In the genomic region with DNA sequence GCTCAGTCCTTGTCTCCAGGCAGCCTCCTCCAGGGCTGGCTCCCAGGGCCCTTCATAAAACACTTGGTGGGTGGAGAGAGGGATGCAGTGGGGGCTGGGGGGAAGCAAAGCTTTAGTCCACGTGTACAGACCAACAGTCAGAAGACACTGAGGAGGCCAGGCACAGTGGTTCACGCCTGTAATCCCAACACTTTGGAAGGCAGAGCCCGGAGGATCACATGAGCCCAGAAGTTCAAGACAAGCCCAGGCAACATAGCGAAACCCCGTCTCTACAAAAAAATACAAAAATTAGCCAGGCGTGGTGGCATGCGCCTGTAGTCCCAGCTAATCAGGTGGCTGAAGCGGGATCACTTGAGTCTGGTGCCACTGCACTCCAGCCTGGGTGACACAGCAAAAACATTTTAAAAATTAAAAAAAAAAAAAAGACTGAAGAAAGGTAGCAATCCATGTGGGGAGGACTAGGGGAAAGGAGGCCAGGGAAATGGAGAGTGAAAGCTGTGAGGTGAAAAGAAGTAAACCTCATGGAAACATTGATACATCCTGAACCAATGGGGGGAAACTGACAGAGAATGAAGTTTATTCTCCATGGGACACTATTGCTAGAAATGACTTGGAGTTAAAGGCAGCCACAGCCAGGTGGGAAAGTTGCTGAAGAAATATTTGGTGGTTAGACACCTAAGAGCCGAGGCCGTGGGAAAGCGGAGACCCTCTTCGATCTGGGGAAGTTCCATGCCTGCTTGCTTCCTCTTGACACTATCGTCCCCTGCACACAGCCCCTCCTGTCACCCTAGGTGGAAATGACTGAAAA, we compare ENCODE assay signal across 12 cellular contexts. TPM values are rescaled to one million over a fixed set of nuclear protein-coding genes. Genes with fewer than 3 reads are reported as not detected.
DNase-seq lines count a peak whose midpoint lies in the region; ATAC-seq and TF ChIP-seq lines count a peak whose summit lies in the region.
"Had no signal": no experiment of that assay in that cellular context is flagged by ENCODE, and none has a peak within 500 bp of the region (broad histone marks: within the 10 kb centered on the region; RNA-seq: fewer than 3 reads in every experiment).

No MANE protein-coding gene starts in this region.

- CTCF ChIA-PET in Caco-2 (lab: Charles Lee) (interaction anchor here (0.6 to 1.5 kb wide), 6 partner anchors 15 to 188 kb away, joined by 3 to 5 read pairs (median 3); a partner anchor contains a TSS), T-cell (lab: Charles Lee) (interaction anchor here (0.5 to 1.7 kb wide), 5 partner anchors 16 to 186 kb away, joined by 3 to 6 read pairs (median 3); no protein-coding TSS in a partner anchor)

- DNase-seq in NCI-H1417 (lab: John Stamatoyannopoulos, UW) (peak in 2 of 3 experiments; percentile 9 to 19), NCI-H1417 treated with DMSO at 0.1 percent for 48 hours (lab: John Stamatoyannopoulos, UW) (no peak), Caco-2 (peak; percentile 18 to 43), T-cell (no peak), hepatocyte (ENCODE audit: low spot score) (no peak), DMS 273 treated with DMSO at 0.1 percent for 48 hours (lab: John Stamatoyannopoulos, UW) (no peak)
- DNase-seq: HFFc6, mammary epithelial cell, NCI-H226 had no signal

- no peaks in the 10 kb centered on the region for H3K79me2 ChIP-seq in hepatocyte

- H3K9me3 ChIP-seq in Caco-2 (no peaks in the 10 kb centered on the region), hepatocyte (ENCODE audit: low read depth) (no peaks in the 10 kb centered on the region)

- H3K36me3 Mint-ChIP-seq in Caco-2 (ENCODE audit: insufficient read depth, unreplicated experiment): peaks cover 6% of the 10 kb centered on the region
- H3K36me3 Mint-ChIP-seq in T-cell: no peaks in the 10 kb centered on the region

- peak overlapping the region; percentile 26 for H3K27ac ChIP-seq in hepatocyte
- H3K27ac ChIP-seq: VCaP had no signal

- no peak overlapping the region for H3K4me2 ChIP-seq in hepatocyte

- H3K4me1 ChIP-seq in Caco-2 (peaks cover 33% of the 10 kb centered on the region), hepatocyte (ENCODE audit: insufficient read depth) (peaks cover 25% of the 10 kb centered on the region)

- TF ChIP-seq CTCF in Caco-2 (IDR thresholded peaks at IDR 0.05; ENCODE audit: insufficient read depth in 1 of 2, low read depth in 1 of 2, low read length in 1 of 2, severe bottlenecking in 1 of 2, unreplicated experiment in 1 of 2): no peak
- no peak for TF ChIP-seq CTCF in hepatocyte (IDR thresholded peaks at IDR 0.05; ENCODE audit: poor library complexity)

- intact Hi-C loops in Caco-2 (cut with micrococcal nuclease; ENCODE audit: unreplicated experiment): loop anchor here (10.0 kb wide), 1 partner anchor 291 kb away; no protein-coding TSS in a partner anchor

- H3K9me3 Mint-ChIP-seq in Caco-2 (ENCODE audit: unreplicated experiment) (no peaks in the 10 kb centered on the region), T-cell (no peaks in the 10 kb centered on the region)
- H3K9me3 Mint-ChIP-seq: HFFc6 had no signal

- H3K27me3 Mint-ChIP-seq in Caco-2 (ENCODE audit: insufficient read depth, unreplicated experiment) (no peaks in the 10 kb centered on the region), T-cell (no peaks in the 10 kb centered on the region)

- H3K4me3 ChIP-seq in Caco-2 (ENCODE audit: low read depth, low read length) (no peak overlapping the region), hepatocyte (no peak overlapping the region)

- H3K4me3 Mint-ChIP-seq in Caco-2 (ENCODE audit: unreplicated experiment) (no peak overlapping the region), T-cell (peak overlapping the region in 1 of 3 donors; percentile 20)
- H3K4me3 Mint-ChIP-seq: HFFc6 had no signal

- H4K20me1 ChIP-seq in hepatocyte (ENCODE audit: insufficient read depth, poor library complexity, severe bottlenecking): no peaks in the 10 kb centered on the region

- H3K27me3 ChIP-seq in Caco-2 (replicated peaks; ENCODE audit: control insufficient read depth, insufficient read depth, low read length): no peaks in the 10 kb centered on the region
- peaks cover 4% of the 10 kb centered on the region for H3K27me3 ChIP-seq in hepatocyte

- H3K27ac Mint-ChIP-seq in Caco-2 (ENCODE audit: unreplicated experiment): peak overlapping the region; percentile 78
- peak overlapping the region; percentile 67 to 73 for H3K27ac Mint-ChIP-seq in T-cell
- H3K27ac Mint-ChIP-seq: HFFc6 had no signal

- no peak for ATAC-seq in T-cell (replicated peaks in 1 of 4)
- ATAC-seq in GM21526 (IDR thresholded peaks at IDR 0.05; ENCODE audit: low FRiP score, unreplicated experiment): no peak
- no peak for ATAC-seq in HG03135 (IDR thresholded peaks at IDR 0.05; ENCODE audit: unreplicated experiment)

- H3K4me1 Mint-ChIP-seq in Caco-2 (ENCODE audit: low read depth, unreplicated experiment): peaks cover 36% of the 10 kb centered on the region
- peaks cover 71 to 82% (median 73%) of the 10 kb centered on the region in 3 donors for H3K4me1 Mint-ChIP-seq in T-cell

- no TSS peak for BruUV-seq in Caco-2 (replicated peaks; lab: Mats Ljungman, UMichigan)

- 84% methylated on average over 13 of the region's 13 CpGs for WGBS in hepatocyte (ENCODE audit: low lambda C conversion rate, missing lambda C conversion rate)

- no peak overlapping the region for H2AFZ ChIP-seq in hepatocyte

- H3K36me3 ChIP-seq in Caco-2 (ENCODE audit: control insufficient read depth, insufficient read depth, low read length) (no peaks in the 10 kb centered on the region), hepatocyte (replicated peaks; ENCODE audit: insufficient read depth, low read depth) (no peaks in the 10 kb centered on the region)

- POLR2A ChIA-PET in Caco-2 (lab: Charles Lee) (interaction anchor here (1.1 kb wide), 1 partner anchor 24 kb away, joined by 5 read pairs; no protein-coding TSS in a partner anchor), T-cell (lab: Charles Lee) (interaction anchor here in 1 of 2 donors (0.7 kb wide), 1 partner anchor 323 kb away, joined by 4 read pairs; no protein-coding TSS in a partner anchor)

- no peaks in the 10 kb centered on the region for H3K9me2 ChIP-seq in hepatocyte (replicated peaks; ENCODE audit: insufficient read depth)

RNA-seq across cellular contexts. Expression of a gene that starts 35.4 kb away (rescaled TPM):
- 43.8 and 48.3 TPM in 2 replicates for total RNA-seq in Caco-2 (2022)
- 100 to 1,000 TPM; 225 to 334 (median 313) TPM for total RNA-seq in T-cell
- total RNA-seq in hepatocyte: 71.3 and 81.0 TPM in 2 replicates
- 96.6 and 99.1 TPM in 2 replicates for polyA plus RNA-seq in hepatocyte

RNA-seq across cellular contexts. Expression of a gene that starts 52.2 kb away (rescaled TPM):
- total RNA-seq in Caco-2 (2022) (11.8 and 13.5 TPM in 2 replicates), T-cell (10 to 100 TPM in 3 of 5 donors, 1 to 10 TPM in 2; 9.5 to 12.6 (median 10.7) TPM), hepatocyte (8.2 and 9.0 TPM in 2 replicates)
- 5.2 and 8.9 TPM in 2 replicates for polyA plus RNA-seq in hepatocyte

RNA-seq across cellular contexts. Expression of a gene that starts 52.6 kb away (rescaled TPM):
- total RNA-seq in Caco-2 (2022): 1.6 and 2.6 TPM in 2 replicates
- 1 to 10 TPM in 1 of 5 donors, under 1 TPM in 4; 0.22 to 1.3 (median 0.49) TPM for total RNA-seq in T-cell
- total RNA-seq in hepatocyte: 0.87 and 2.7 TPM in 2 replicates
- polyA plus RNA-seq in hepatocyte: 2.1 and 4.8 TPM in 2 replicates

Comparison
In these comparisons a context has a peak if more than half of its experiments do, and no peak if none do; other contexts are left out.
1. DNase-seq: peak in NCI-H1417 (2 of 3) and Caco-2 (2 of 2); none in NCI-H1417 treated with DMSO at 0.1 percent for 48 hours (single experiment), T-cell (0 of 34), hepatocyte (single experiment) and DMS 273 treated with DMSO at 0.1 percent for 48 hours (single experiment).